Comparison of ENCODE assay signal across 1 cellular context in genomic region chr6:43798688-43799444, GRCh38.
TF ChIP-seq lines count a peak whose summit lies in the region.

No MANE protein-coding gene starts in this region.

TF ChIP-seq in HepG2, 621 proteins besides CTCF, POLR2A, EP300 and RAD21 (continued from another document and continues in another):
- TF ChIP-seq, protein P1, sequence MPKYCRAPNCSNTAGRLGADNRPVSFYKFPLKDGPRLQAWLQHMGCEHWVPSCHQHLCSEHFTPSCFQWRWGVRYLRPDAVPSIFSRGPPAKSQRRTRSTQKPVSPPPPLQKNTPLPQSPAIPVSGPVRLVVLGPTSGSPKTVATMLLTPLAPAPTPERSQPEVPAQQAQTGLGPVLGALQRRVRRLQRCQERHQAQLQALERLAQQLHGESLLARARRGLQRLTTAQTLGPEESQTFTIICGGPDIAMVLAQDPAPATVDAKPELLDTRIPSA (CRISPR knock-in tag; IDR thresholded peaks at IDR 0.05; ENCODE audit: borderline replicate concordance) = no peak
- TF ChIP-seq NFRKB (IDR thresholded peaks at IDR 0.05) (no peak), USF2 (IDR thresholded peaks at IDR 0.05; ENCODE audit: low read depth, low read length) (peak; percentile 87), USF2 (CRISPR knock-in tag; IDR thresholded peaks at IDR 0.05; ENCODE audit: borderline replicate concordance) (peak; percentile 89; the same call in 1 of the 2 replicates), TCF7L2 (IDR thresholded peaks at IDR 0.05; ENCODE audit: low read depth, low read length) (no peak), ZNF224 (CRISPR knock-in tag; IDR thresholded peaks at IDR 0.05) (no peak), KLF15 (CRISPR knock-in tag; IDR thresholded peaks at IDR 0.05; ENCODE audit: borderline replicate concordance) (no peak), ZNF556 (CRISPR knock-in tag; IDR thresholded peaks at IDR 0.05; ENCODE audit: borderline replicate concordance) (peak; percentile 86; the same call in 1 of the 2 replicates), PRMT3 (CRISPR knock-in tag; IDR thresholded peaks at IDR 0.05; ENCODE audit: borderline replicate concordance, low read depth) (no peak), PHF8 (CRISPR knock-in tag; IDR thresholded peaks at IDR 0.05) (no peak; the same call in 1 of the 2 replicates), ZNF674 (CRISPR knock-in tag; IDR thresholded peaks at IDR 0.05; ENCODE audit: low read depth) (no peak), MTERF4 (CRISPR knock-in tag; IDR thresholded peaks at IDR 0.05) (no peak), ZBTB33 (CRISPR knock-in tag; IDR thresholded peaks at IDR 0.05) (no peak), ZHX1 (CRISPR knock-in tag; IDR thresholded peaks at IDR 0.05; ENCODE audit: low read depth) (no peak), IKZF1 (IDR thresholded peaks at IDR 0.05) (no peak), TP53 (CRISPR knock-in tag; conservative IDR thresholded peaks at IDR 0.05) (no peak), KDM6A (CRISPR knock-in tag; IDR thresholded peaks at IDR 0.05; ENCODE audit: low read depth) (no peak), ZFP36L1 (CRISPR knock-in tag; IDR thresholded peaks at IDR 0.05) (no peak), RARA (CRISPR knock-in tag; IDR thresholded peaks at IDR 0.05) (peak; percentile 89), GLI4 (CRISPR knock-in tag; IDR thresholded peaks at IDR 0.05; ENCODE audit: borderline replicate concordance) (no peak), SMAD3 (CRISPR knock-in tag; IDR thresholded peaks at IDR 0.05) (peak; percentile 84; the same call in 1 of the 2 replicates), HOXA5 (CRISPR knock-in tag; IDR thresholded peaks at IDR 0.05) (no peak), ZNF761 (CRISPR knock-in tag; conservative IDR thresholded peaks at IDR 0.05) (no peak), ZNF672 (CRISPR knock-in tag; IDR thresholded peaks at IDR 0.05) (no peak), TAF15 (IDR thresholded peaks at IDR 0.05; ENCODE audit: low read depth, low read length, poor library complexity, severe bottlenecking) (no peak), ZNF577 (CRISPR knock-in tag; IDR thresholded peaks at IDR 0.05; ENCODE audit: borderline replicate concordance, low read depth) (no peak), FLYWCH1 (CRISPR knock-in tag; IDR thresholded peaks at IDR 0.05) (no peak), ZXDC (CRISPR knock-in tag; IDR thresholded peaks at IDR 0.05) (no peak), SIX4 (CRISPR knock-in tag; IDR thresholded peaks at IDR 0.05) (peak; percentile 48; the same call in 1 of the 2 replicates), ATF7-NPFF (CRISPR knock-in tag; IDR thresholded peaks at IDR 0.05; ENCODE audit: low read depth) (no peak)
- TF ChIP-seq, protein P2, sequence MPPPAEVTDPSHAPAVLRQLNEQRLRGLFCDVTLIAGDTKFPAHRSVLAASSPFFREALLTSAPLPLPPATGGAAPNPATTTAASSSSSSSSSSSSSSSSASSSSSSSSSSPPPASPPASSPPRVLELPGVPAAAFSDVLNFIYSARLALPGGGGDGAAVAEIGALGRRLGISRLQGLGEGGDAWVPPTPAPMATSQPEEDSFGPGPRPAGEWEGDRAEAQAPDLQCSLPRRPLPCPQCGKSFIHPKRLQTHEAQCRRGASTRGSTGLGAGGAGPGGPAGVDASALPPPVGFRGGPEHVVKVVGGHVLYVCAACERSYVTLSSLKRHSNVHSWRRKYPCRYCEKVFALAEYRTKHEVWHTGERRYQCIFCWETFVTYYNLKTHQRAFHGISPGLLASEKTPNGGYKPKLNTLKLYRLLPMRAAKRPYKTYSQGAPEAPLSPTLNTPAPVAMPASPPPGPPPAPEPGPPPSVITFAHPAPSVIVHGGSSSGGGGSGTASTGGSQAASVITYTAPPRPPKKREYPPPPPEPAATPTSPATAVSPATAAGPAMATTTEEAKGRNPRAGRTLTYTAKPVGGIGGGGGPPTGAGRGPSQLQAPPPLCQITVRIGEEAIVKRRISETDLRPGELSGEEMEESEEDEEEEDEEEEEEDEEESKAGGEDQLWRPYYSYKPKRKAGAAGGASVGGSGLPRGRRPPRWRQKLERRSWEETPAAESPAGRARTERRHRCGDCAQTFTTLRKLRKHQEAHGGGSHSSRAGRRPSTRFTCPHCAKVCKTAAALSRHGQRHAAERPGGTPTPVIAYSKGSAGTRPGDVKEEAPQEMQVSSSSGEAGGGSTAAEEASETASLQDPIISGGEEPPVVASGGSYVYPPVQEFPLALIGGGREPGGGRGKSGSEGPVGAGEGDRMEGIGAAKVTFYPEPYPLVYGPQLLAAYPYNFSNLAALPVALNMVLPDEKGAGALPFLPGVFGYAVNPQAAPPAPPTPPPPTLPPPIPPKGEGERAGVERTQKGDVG (CRISPR knock-in tag; IDR thresholded peaks at IDR 0.05; ENCODE audit: borderline replicate concordance) = no peak
- TF ChIP-seq, protein P3, sequence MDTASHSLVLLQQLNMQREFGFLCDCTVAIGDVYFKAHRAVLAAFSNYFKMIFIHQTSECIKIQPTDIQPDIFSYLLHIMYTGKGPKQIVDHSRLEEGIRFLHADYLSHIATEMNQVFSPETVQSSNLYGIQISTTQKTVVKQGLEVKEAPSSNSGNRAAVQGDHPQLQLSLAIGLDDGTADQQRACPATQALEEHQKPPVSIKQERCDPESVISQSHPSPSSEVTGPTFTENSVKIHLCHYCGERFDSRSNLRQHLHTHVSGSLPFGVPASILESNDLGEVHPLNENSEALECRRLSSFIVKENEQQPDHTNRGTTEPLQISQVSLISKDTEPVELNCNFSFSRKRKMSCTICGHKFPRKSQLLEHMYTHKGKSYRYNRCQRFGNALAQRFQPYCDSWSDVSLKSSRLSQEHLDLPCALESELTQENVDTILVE (CRISPR knock-in tag; IDR thresholded peaks at IDR 0.05) = no peak
- TF ChIP-seq, protein P4, sequence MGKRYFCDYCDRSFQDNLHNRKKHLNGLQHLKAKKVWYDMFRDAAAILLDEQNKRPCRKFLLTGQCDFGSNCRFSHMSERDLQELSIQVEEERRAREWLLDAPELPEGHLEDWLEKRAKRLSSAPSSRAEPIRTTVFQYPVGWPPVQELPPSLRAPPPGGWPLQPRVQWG (CRISPR knock-in tag; IDR thresholded peaks at IDR 0.05; ENCODE audit: borderline replicate concordance, low read depth) = no peak
- TF ChIP-seq, protein P5, sequence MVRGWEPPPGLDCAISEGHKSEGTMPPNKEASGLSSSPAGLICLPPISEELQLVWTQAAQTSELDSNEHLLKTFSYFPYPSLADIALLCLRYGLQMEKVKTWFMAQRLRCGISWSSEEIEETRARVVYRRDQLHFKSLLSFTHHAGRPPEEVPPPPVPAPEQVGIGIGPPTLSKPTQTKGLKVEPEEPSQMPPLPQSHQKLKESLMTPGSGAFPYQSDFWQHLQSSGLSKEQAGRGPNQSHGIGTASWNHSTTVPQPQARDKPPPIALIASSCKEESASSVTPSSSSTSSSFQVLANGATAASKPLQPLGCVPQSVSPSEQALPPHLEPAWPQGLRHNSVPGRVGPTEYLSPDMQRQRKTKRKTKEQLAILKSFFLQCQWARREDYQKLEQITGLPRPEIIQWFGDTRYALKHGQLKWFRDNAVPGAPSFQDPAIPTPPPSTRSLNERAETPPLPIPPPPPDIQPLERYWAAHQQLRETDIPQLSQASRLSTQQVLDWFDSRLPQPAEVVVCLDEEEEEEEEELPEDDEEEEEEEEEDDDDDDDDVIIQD (CRISPR knock-in tag; IDR thresholded peaks at IDR 0.05; ENCODE audit: low read depth) = peak; percentile 26; the same call in 1 of the 2 replicates
- TF ChIP-seq, protein P6, sequence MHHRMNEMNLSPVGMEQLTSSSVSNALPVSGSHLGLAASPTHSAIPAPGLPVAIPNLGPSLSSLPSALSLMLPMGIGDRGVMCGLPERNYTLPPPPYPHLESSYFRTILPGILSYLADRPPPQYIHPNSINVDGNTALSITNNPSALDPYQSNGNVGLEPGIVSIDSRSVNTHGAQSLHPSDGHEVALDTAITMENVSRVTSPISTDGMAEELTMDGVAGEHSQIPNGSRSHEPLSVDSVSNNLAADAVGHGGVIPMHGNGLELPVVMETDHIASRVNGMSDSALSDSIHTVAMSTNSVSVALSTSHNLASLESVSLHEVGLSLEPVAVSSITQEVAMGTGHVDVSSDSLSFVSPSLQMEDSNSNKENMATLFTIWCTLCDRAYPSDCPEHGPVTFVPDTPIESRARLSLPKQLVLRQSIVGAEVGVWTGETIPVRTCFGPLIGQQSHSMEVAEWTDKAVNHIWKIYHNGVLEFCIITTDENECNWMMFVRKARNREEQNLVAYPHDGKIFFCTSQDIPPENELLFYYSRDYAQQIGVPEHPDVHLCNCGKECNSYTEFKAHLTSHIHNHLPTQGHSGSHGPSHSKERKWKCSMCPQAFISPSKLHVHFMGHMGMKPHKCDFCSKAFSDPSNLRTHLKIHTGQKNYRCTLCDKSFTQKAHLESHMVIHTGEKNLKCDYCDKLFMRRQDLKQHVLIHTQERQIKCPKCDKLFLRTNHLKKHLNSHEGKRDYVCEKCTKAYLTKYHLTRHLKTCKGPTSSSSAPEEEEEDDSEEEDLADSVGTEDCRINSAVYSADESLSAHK (CRISPR knock-in tag; IDR thresholded peaks at IDR 0.05; ENCODE audit: borderline replicate concordance) = no peak
